In the genomic region with DNA sequence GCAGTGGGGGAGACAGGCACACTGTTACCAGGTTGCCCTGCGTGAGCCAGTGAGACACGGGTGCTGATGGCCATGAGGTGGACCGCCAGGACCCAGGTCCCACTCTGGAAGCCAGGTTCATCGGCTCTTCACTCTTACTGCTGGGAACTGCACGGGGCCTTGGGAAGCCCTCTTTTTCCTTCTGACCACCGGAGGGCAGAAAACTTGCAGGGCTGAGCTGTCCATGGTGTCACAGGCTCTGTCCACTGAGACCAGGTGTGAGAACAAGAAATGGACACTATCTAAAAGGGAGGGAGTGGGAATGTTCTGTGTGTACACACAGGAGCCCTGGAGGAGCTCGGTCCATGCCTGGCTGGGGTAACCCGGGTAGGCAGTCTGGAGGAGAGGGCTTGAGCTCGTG, we compare ENCODE assay signal across 16 cellular contexts.
DNase-seq lines count a peak whose midpoint lies in the region; ATAC-seq, FAIRE-seq and TF ChIP-seq lines count a peak whose summit lies in the region.
"Had no signal": no experiment of that assay in that cellular context is flagged by ENCODE, and none has a peak within 500 bp of the region (broad histone marks: within the 10 kb centered on the region; RNA-seq: fewer than 3 reads in every experiment).

No MANE protein-coding gene starts in this region.

- no peaks in the 10 kb centered on the region for H3K36me3 ChIP-seq in heart right ventricle
- H3K36me3 ChIP-seq: tibial artery had no signal

- H3K4me3 ChIP-seq in heart right ventricle, result no peak overlapping the region
- H3K4me3 ChIP-seq: coronary artery, skin epidermis, tibial artery had no signal

- no peak overlapping the region for H3K27ac ChIP-seq in heart right ventricle
- H3K27ac ChIP-seq: coronary artery, skin epidermis, tibial artery had no signal

- no peaks in the 10 kb centered on the region for H3K9me3 ChIP-seq in heart right ventricle
- H3K9me3 ChIP-seq: tibial artery had no signal

- TF ChIP-seq CTCF in heart right ventricle (IDR thresholded peaks at IDR 0.05), result peak in 6 of 9 donors; percentile 9 to 39 (median 19)

- intact Hi-C loops in heart right ventricle (cut with DNase I), result loop anchor here in 2 of 10 donors (10.0 kb wide), 1 partner anchor 145 kb away; no protein-coding TSS in a partner anchor
- intact Hi-C loops in cardiac septum (cut with DNase I), result no loop called here

- peaks cover 0 to 13% (median 0%) of the 10 kb centered on the region in 7 donors for H3K27me3 ChIP-seq in heart right ventricle
- H3K27me3 ChIP-seq: tibial artery had no signal

- WGBS in heart right ventricle, 2 donors, result 46 to 49% methylated on average over 9 of the region's 9 CpGs

- no peaks in the 10 kb centered on the region for H3K4me1 ChIP-seq in heart right ventricle
- H3K4me1 ChIP-seq: tibial artery had no signal

- no peak for FAIRE-seq in urothelium cell line (lab: Jason Lieb, UNC)
- FAIRE-seq: keratinocyte had no signal

- DNase-seq in heart right ventricle (no peak), cardiac septum (ENCODE audit: low spot score) (no peak), iPS-NIHi7 (ENCODE audit: extremely low spot score) (peak; percentile 75), urothelium cell line (ENCODE audit: low spot score) (peak; percentile 61), NCI-H82 (lab: John Stamatoyannopoulos, UW) (no peak), NCI-H1092 (lab: John Stamatoyannopoulos, UW) (no peak)
- no peak for DNase-seq in NK-92 treated with Interleukin-12 subunit alpha and Interleukin-12 subunit beta, amount 100 ng/mL, for 24 hours (lab: John Stamatoyannopoulos, UW)
- DNase-seq: activated naive CD8-positive, alpha-beta T cell treated with anti-CD3 and anti-CD28 coated beads for 36 hours; EL; naive thymus-derived CD8-positive, alpha-beta T cell; NCI-H2107 had no signal

- ATAC-seq in heart right ventricle (peak in 2 of 8 donors; percentile 17 to 33), SK-N-SH treated with all-trans-retinoic acid at 6 μM for 48 hours (peak; percentile 35; the same call in 1 of the 3 replicates)
- ATAC-seq: naive thymus-derived CD8-positive, alpha-beta T cell had no signal

TF ChIP-seq in SK-N-SH treated with all-trans-retinoic acid at 6 μM for 48 hours, 23 proteins besides CTCF, POLR2A, EP300 and RAD21:
- TF ChIP-seq ZC3H10 (CRISPR knock-in tag; IDR thresholded peaks at IDR 0.05) (no peak), ZNF565 (CRISPR knock-in tag; conservative IDR thresholded peaks at IDR 0.05; ENCODE audit: low read depth) (no peak), RARB (CRISPR knock-in tag; IDR thresholded peaks at IDR 0.05) (no peak), ISL1 (CRISPR knock-in tag; IDR thresholded peaks at IDR 0.05) (no peak), CSDC2 (CRISPR knock-in tag; IDR thresholded peaks at IDR 0.05) (no peak), PPARA (CRISPR knock-in tag; IDR thresholded peaks at IDR 0.05; ENCODE audit: borderline replicate concordance) (no peak), BACH2 (CRISPR knock-in tag; IDR thresholded peaks at IDR 0.05; ENCODE audit: borderline replicate concordance) (no peak), ZFP3 (CRISPR knock-in tag; IDR thresholded peaks at IDR 0.05) (no peak), ZNF8 (CRISPR knock-in tag; IDR thresholded peaks at IDR 0.05) (no peak), ARNTL (CRISPR knock-in tag; IDR thresholded peaks at IDR 0.05; ENCODE audit: borderline replicate concordance, low read depth) (no peak), TCF4 (CRISPR knock-in tag; IDR thresholded peaks at IDR 0.05; ENCODE audit: borderline replicate concordance) (no peak)
- TF ChIP-seq, protein P1, sequence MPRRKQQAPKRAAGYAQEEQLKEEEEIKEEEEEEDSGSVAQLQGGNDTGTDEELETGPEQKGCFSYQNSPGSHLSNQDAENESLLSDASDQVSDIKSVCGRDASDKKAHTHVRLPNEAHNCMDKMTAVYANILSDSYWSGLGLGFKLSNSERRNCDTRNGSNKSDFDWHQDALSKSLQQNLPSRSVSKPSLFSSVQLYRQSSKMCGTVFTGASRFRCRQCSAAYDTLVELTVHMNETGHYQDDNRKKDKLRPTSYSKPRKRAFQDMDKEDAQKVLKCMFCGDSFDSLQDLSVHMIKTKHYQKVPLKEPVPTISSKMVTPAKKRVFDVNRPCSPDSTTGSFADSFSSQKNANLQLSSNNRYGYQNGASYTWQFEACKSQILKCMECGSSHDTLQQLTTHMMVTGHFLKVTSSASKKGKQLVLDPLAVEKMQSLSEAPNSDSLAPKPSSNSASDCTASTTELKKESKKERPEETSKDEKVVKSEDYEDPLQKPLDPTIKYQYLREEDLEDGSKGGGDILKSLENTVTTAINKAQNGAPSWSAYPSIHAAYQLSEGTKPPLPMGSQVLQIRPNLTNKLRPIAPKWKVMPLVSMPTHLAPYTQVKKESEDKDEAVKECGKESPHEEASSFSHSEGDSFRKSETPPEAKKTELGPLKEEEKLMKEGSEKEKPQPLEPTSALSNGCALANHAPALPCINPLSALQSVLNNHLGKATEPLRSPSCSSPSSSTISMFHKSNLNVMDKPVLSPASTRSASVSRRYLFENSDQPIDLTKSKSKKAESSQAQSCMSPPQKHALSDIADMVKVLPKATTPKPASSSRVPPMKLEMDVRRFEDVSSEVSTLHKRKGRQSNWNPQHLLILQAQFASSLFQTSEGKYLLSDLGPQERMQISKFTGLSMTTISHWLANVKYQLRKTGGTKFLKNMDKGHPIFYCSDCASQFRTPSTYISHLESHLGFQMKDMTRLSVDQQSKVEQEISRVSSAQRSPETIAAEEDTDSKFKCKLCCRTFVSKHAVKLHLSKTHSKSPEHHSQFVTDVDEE (CRISPR knock-in tag; IDR thresholded peaks at IDR 0.05), result no peak
- TF ChIP-seq, protein P2, sequence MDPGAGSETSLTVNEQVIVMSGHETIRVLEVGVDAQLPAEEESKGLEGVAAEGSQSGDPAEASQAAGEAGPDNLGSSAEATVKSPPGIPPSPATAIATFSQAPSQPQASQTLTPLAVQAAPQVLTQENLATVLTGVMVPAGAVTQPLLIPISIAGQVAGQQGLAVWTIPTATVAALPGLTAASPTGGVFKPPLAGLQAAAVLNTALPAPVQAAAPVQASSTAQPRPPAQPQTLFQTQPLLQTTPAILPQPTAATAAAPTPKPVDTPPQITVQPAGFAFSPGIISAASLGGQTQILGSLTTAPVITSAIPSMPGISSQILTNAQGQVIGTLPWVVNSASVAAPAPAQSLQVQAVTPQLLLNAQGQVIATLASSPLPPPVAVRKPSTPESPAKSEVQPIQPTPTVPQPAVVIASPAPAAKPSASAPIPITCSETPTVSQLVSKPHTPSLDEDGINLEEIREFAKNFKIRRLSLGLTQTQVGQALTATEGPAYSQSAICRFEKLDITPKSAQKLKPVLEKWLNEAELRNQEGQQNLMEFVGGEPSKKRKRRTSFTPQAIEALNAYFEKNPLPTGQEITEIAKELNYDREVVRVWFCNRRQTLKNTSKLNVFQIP (CRISPR knock-in tag; IDR thresholded peaks at IDR 0.05; ENCODE audit: borderline replicate concordance, low read depth), result no peak
- TF ChIP-seq, protein P3, sequence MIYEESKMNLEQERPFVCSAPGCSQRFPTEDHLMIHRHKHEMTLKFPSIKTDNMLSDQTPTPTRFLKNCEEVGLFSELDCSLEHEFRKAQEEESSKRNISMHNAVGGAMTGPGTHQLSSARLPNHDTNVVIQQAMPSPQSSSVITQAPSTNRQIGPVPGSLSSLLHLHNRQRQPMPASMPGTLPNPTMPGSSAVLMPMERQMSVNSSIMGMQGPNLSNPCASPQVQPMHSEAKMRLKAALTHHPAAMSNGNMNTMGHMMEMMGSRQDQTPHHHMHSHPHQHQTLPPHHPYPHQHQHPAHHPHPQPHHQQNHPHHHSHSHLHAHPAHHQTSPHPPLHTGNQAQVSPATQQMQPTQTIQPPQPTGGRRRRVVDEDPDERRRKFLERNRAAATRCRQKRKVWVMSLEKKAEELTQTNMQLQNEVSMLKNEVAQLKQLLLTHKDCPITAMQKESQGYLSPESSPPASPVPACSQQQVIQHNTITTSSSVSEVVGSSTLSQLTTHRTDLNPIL (CRISPR knock-in tag; IDR thresholded peaks at IDR 0.05; ENCODE audit: low read depth), result no peak

Comparison
In these comparisons a context has a peak if more than half of its experiments do, and no peak if none do; other contexts are left out.
1. DNase-seq: peak in iPS-NIHi7 (single experiment) and urothelium cell line (single experiment); none in heart right ventricle (0 of 2), cardiac septum (single experiment), NCI-H82 (single experiment), NCI-H1092 (single experiment) and NK-92 treated with Interleukin-12 subunit alpha and Interleukin-12 subunit beta, amount 100 ng/mL, for 24 hours (single experiment).